16 cellular contexts compared by ENCODE assay signal in the genomic region with DNA sequence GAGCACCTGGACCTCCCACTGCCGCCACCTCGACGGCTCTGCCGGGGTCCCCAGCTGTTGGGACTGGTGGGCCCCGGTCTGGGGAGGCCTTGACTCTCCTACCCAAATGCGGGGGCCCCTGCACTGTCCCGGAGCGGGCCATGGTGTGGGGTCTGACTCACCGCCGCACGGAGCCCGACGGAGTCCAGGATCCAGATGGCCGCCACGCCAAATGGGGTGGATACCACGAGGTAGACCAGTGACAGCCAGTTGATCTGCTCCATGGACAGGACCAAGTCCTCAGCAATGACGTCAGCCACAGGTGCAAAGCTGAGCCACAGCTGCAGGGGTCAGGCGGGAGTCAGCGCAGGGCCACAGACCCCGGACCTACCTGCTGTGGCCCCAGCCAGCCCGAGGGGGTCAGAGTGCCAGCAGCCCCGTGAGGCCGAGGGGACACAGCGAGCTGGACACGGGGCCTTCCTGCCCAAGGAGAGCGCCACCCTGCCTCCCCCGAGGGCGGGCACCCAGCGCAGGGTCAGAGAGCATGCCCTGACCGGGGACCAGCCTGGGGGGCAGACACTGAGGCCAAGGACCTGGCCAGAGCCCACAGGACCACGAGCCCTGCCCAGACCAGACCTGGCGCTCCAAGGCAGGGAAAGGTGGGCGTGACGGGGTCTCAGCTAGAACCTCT. TPM values are rescaled to one million over a fixed set of nuclear protein-coding genes. Genes with fewer than 3 reads are reported as not detected.
A peak's percentile ranks its signal among the peaks of the same experiment; 100 is the strongest.
DNase-seq lines count a peak whose midpoint lies in the region; ATAC-seq, FAIRE-seq and TF ChIP-seq lines count a peak whose summit lies in the region.
"Had no signal": no experiment of that assay in that cellular context is flagged by ENCODE, and none has a peak within 500 bp of the region (broad histone marks: within the 10 kb centered on the region; RNA-seq: fewer than 3 reads in every experiment).

No MANE protein-coding gene starts in this region.

- H3K27me3 Mint-ChIP-seq in activated naive CD8-positive, alpha-beta T cell treated with anti-CD3 and anti-CD28 coated beads, Interleukin-2, amount 10 ng/mL, durations not matched to agents 7 days and 5 days, result peaks cover 4% of the 10 kb centered on the region
- H3K27me3 Mint-ChIP-seq in activated naive CD8-positive, alpha-beta T cell treated with anti-CD3 and anti-CD28 coated beads for 36 hours, result peaks cover 15% of the 10 kb centered on the region
- no peaks in the 10 kb centered on the region for H3K27me3 Mint-ChIP-seq in dendritic cell treated with granulocyte-macrophage colony-stimulating factor and Interleukin-4, amounts not matched to agents 40 ng/mL and 50 ng/mL, for 4 days
- H3K27me3 Mint-ChIP-seq: progenitor cell of endocrine pancreas had no signal

- no peaks in the 10 kb centered on the region for H3K4me1 Mint-ChIP-seq in activated naive CD8-positive, alpha-beta T cell treated with anti-CD3 and anti-CD28 coated beads, Interleukin-2, amount 10 ng/mL, durations not matched to agents 7 days and 5 days
- no peaks in the 10 kb centered on the region for H3K4me1 Mint-ChIP-seq in activated naive CD8-positive, alpha-beta T cell treated with anti-CD3 and anti-CD28 coated beads for 36 hours
- H3K4me1 Mint-ChIP-seq in dendritic cell treated with granulocyte-macrophage colony-stimulating factor and Interleukin-4, amounts not matched to agents 40 ng/mL and 50 ng/mL, for 4 days (ENCODE audit: low read depth), result peaks cover 75% of the 10 kb centered on the region

- intact Hi-C loops in dendritic cell treated with granulocyte-macrophage colony-stimulating factor and Interleukin-4, amounts not matched to agents 40 ng/mL and 50 ng/mL, for 4 days (cut with micrococcal nuclease), result no loop called here
- intact Hi-C loops in upper lobe of right lung (cut with DNase I), result no loop called here

- no peak for FAIRE-seq in GM12891 (lab: Jason Lieb, UNC)

- H3K9me3 ChIP-seq in upper lobe of right lung, result no peaks in the 10 kb centered on the region
- H3K9me3 ChIP-seq: Caco-2 had no signal

- POLR2A ChIA-PET in activated naive CD8-positive, alpha-beta T cell treated with anti-CD3 and anti-CD28 coated beads, Interleukin-2, amount 10 ng/mL, durations not matched to agents 7 days and 5 days (lab: Charles Lee), result interaction anchor here (1.8 kb wide), 1 partner anchor 12 kb away, joined by 5 read pairs; the partner anchor contains the start of genes ATP5ME and MYL5

- H3K4me1 ChIP-seq in upper lobe of right lung, result peaks cover 35% of the 10 kb centered on the region

- no peak for TF ChIP-seq POLR2A in GM12891 (IDR thresholded peaks at IDR 0.05; ENCODE audit: low read depth, low read length)

- TF ChIP-seq CTCF in upper lobe of right lung (IDR thresholded peaks at IDR 0.05), result no peak

- H3K36me3 Mint-ChIP-seq in activated naive CD8-positive, alpha-beta T cell treated with anti-CD3 and anti-CD28 coated beads, Interleukin-2, amount 10 ng/mL, durations not matched to agents 7 days and 5 days, result no peaks in the 10 kb centered on the region
- H3K36me3 Mint-ChIP-seq in activated naive CD8-positive, alpha-beta T cell treated with anti-CD3 and anti-CD28 coated beads for 36 hours, result no peaks in the 10 kb centered on the region
- peaks cover 47% of the 10 kb centered on the region for H3K36me3 Mint-ChIP-seq in dendritic cell treated with granulocyte-macrophage colony-stimulating factor and Interleukin-4, amounts not matched to agents 40 ng/mL and 50 ng/mL, for 4 days (ENCODE audit: low read depth)

- no peaks in the 10 kb centered on the region for H3K9me3 Mint-ChIP-seq in activated naive CD8-positive, alpha-beta T cell treated with anti-CD3 and anti-CD28 coated beads, Interleukin-2, amount 10 ng/mL, durations not matched to agents 7 days and 5 days
- H3K9me3 Mint-ChIP-seq in activated naive CD8-positive, alpha-beta T cell treated with anti-CD3 and anti-CD28 coated beads for 36 hours, result no peaks in the 10 kb centered on the region
- no peaks in the 10 kb centered on the region for H3K9me3 Mint-ChIP-seq in dendritic cell treated with granulocyte-macrophage colony-stimulating factor and Interleukin-4, amounts not matched to agents 40 ng/mL and 50 ng/mL, for 4 days
- H3K9me3 Mint-ChIP-seq: IgD-negative memory B cell had no signal

- H3K36me3 ChIP-seq in upper lobe of right lung, result no peaks in the 10 kb centered on the region

- H3K27me3 ChIP-seq in upper lobe of right lung, result no peaks in the 10 kb centered on the region

- ATAC-seq in activated naive CD8-positive, alpha-beta T cell treated with anti-CD3 and anti-CD28 coated beads, Interleukin-2, amount 10 ng/mL, durations not matched to agents 7 days and 5 days (ENCODE audit: low read depth), result no peak
- ATAC-seq in upper lobe of right lung, result no peak

- H3K27ac ChIP-seq in upper lobe of right lung, result peak overlapping the region; percentile 42

- peak overlapping the region; percentile 67 for H3K4me3 ChIP-seq in upper lobe of right lung

- H3K4me3 Mint-ChIP-seq in activated naive CD8-positive, alpha-beta T cell treated with anti-CD3 and anti-CD28 coated beads, Interleukin-2, amount 10 ng/mL, durations not matched to agents 7 days and 5 days, result no peak overlapping the region
- no peak overlapping the region for H3K4me3 Mint-ChIP-seq in activated naive CD8-positive, alpha-beta T cell treated with anti-CD3 and anti-CD28 coated beads for 36 hours
- H3K4me3 Mint-ChIP-seq in dendritic cell treated with granulocyte-macrophage colony-stimulating factor and Interleukin-4, amounts not matched to agents 40 ng/mL and 50 ng/mL, for 4 days, result peak overlapping the region; percentile 77
- H3K4me3 Mint-ChIP-seq: IgD-negative memory B cell had no signal

- DNase-seq in activated naive CD8-positive, alpha-beta T cell treated with anti-CD3 and anti-CD28 coated beads, Interleukin-2, amount 10 ng/mL, durations not matched to agents 7 days and 5 days, result peak; percentile 33
- DNase-seq in activated naive CD8-positive, alpha-beta T cell treated with anti-CD3 and anti-CD28 coated beads for 36 hours, result no peak
- DNase-seq in myocyte (ENCODE audit: low read depth), result peak; percentile 44
- DNase-seq in upper lobe of right lung, result peak; percentile 67
- no peak for DNase-seq in GM12891 (ENCODE audit: insufficient read length, low spot score)
- no peak for DNase-seq in NCI-H2081 (lab: John Stamatoyannopoulos, UW)
- no peak for DNase-seq in DMS153 treated with DMSO at 0.1 percent for 48 hours (lab: John Stamatoyannopoulos, UW; ENCODE audit: unreplicated experiment)
- DNase-seq: activated CD8-positive, alpha-beta memory T cell treated with anti-CD3 and anti-CD28 coated beads for 24 hours; activated effector memory CD4-positive, alpha-beta T cell treated with Interleukin-2 at 50 U/mL for 16 hours; NCI-H1092; NCI-H2171 treated with DMSO at 0.1 percent for 48 hours; stimulated activated CD4-positive, alpha-beta T cell treated with anti-CD3 and anti-CD28 coated beads, Interleukin-2, amount 100 ng/mL, for 48 hours had no signal

- H3K27ac Mint-ChIP-seq in activated naive CD8-positive, alpha-beta T cell treated with anti-CD3 and anti-CD28 coated beads, Interleukin-2, amount 10 ng/mL, durations not matched to agents 7 days and 5 days, result no peak overlapping the region
- no peak overlapping the region for H3K27ac Mint-ChIP-seq in activated naive CD8-positive, alpha-beta T cell treated with anti-CD3 and anti-CD28 coated beads for 36 hours
- H3K27ac Mint-ChIP-seq in dendritic cell treated with granulocyte-macrophage colony-stimulating factor and Interleukin-4, amounts not matched to agents 40 ng/mL and 50 ng/mL, for 4 days, result peak overlapping the region; percentile 92
- H3K27ac Mint-ChIP-seq: IgD-negative memory B cell, progenitor cell of endocrine pancreas had no signal

TF ChIP-seq in GM12891, 5 proteins besides CTCF, POLR2A, EP300 and RAD21:
- no peak for TF ChIP-seq TAF1 (IDR thresholded peaks at IDR 0.05; ENCODE audit: low read depth, low read length)
- no peak for TF ChIP-seq PAX5 (IDR thresholded peaks at IDR 0.05; ENCODE audit: insufficient read depth, low read length, severe bottlenecking)
- TF ChIP-seq POU2F2 (IDR thresholded peaks at IDR 0.05; ENCODE audit: low read depth, low read length), result no peak
- no peak for TF ChIP-seq POLR2AphosphoS5 (IDR thresholded peaks at IDR 0.05; ENCODE audit: low read depth, low read length)
- no peak for TF ChIP-seq SPI1 (IDR thresholded peaks at IDR 0.05; ENCODE audit: low read depth, low read length)

RNA-seq across cellular contexts. Expression of gene SLC49A3, which starts 2.4 kb away (rescaled TPM):
- total RNA-seq in activated naive CD8-positive, alpha-beta T cell treated with anti-CD3 and anti-CD28 coated beads, Interleukin-2, amount 10 ng/mL, durations not matched to agents 7 days and 5 days, result 1 to 10 TPM; 2.0 to 2.1 TPM
- total RNA-seq in activated naive CD8-positive, alpha-beta T cell treated with anti-CD3 and anti-CD28 coated beads for 36 hours, result under 1 TPM; 0.38 to 0.43 TPM
- total RNA-seq in myocyte, result 0.10 TPM in 1 of 2 replicates, not detected in the other
- 0.91 TPM for polyA plus RNA-seq in myocyte (2012)
- total RNA-seq in upper lobe of right lung, result 32.9 TPM
- polyA plus RNA-seq in GM12891 (2012; ENCODE audit: low read depth, missing spikeins), result 0.42 TPM

RNA-seq across cellular contexts. Expression of gene MYL5, which starts 12.2 kb away (rescaled TPM):
- total RNA-seq in activated naive CD8-positive, alpha-beta T cell treated with anti-CD3 and anti-CD28 coated beads, Interleukin-2, amount 10 ng/mL, durations not matched to agents 7 days and 5 days, result 10 to 100 TPM; 20.0 to 21.5 TPM
- 10 to 100 TPM; 22.7 to 22.9 TPM for total RNA-seq in activated naive CD8-positive, alpha-beta T cell treated with anti-CD3 and anti-CD28 coated beads for 36 hours
- total RNA-seq in myocyte (510 and 575 TPM in 2 replicates), upper lobe of right lung (9.7 TPM)
- polyA plus RNA-seq in myocyte (2012), result 90.4 TPM
- 23.8 TPM for polyA plus RNA-seq in GM12891 (2012; ENCODE audit: low read depth, missing spikeins)

RNA-seq across cellular contexts. Expression of gene ATP5ME, which starts 12.4 kb away (rescaled TPM):
- total RNA-seq in activated naive CD8-positive, alpha-beta T cell treated with anti-CD3 and anti-CD28 coated beads, Interleukin-2, amount 10 ng/mL, durations not matched to agents 7 days and 5 days, result 100 to 1,000 TPM; 184 to 191 TPM
- 100 to 1,000 TPM; 284 to 287 TPM for total RNA-seq in activated naive CD8-positive, alpha-beta T cell treated with anti-CD3 and anti-CD28 coated beads for 36 hours
- total RNA-seq in myocyte, result 69.9 and 197 TPM in 2 replicates
- 842 TPM for polyA plus RNA-seq in myocyte (2012)
- 167 TPM for total RNA-seq in upper lobe of right lung
- polyA plus RNA-seq in GM12891 (2012; ENCODE audit: low read depth, missing spikeins), result 1,492 TPM

RNA-seq across cellular contexts. Expression of gene PCGF3, which starts 19.1 kb away (rescaled TPM):
- 10 to 100 TPM; 45.4 to 51.6 TPM for total RNA-seq in activated naive CD8-positive, alpha-beta T cell treated with anti-CD3 and anti-CD28 coated beads, Interleukin-2, amount 10 ng/mL, durations not matched to agents 7 days and 5 days
- 10 to 100 TPM; 19.7 to 21.2 TPM for total RNA-seq in activated naive CD8-positive, alpha-beta T cell treated with anti-CD3 and anti-CD28 coated beads for 36 hours
- total RNA-seq in myocyte (79.0 and 93.6 TPM in 2 replicates), upper lobe of right lung (42.2 TPM)
- polyA plus RNA-seq in myocyte (2012), result 57.5 TPM
- 20.6 TPM for polyA plus RNA-seq in GM12891 (2012; ENCODE audit: low read depth, missing spikeins)

Comparison
In these comparisons a context has a peak if more than half of its experiments do, and no peak if none do; other contexts are left out.
1. DNase-seq: peak in activated naive CD8-positive, alpha-beta T cell treated with anti-CD3 and anti-CD28 coated beads, Interleukin-2, amount 10 ng/mL, durations not matched to agents 7 days and 5 days (single experiment), myocyte (single experiment) and upper lobe of right lung (single experiment); none in activated naive CD8-positive, alpha-beta T cell treated with anti-CD3 and anti-CD28 coated beads for 36 hours (single experiment), GM12891 (single experiment), NCI-H2081 (0 of 2) and DMS153 treated with DMSO at 0.1 percent for 48 hours (single experiment).
2. RNA of gene SLC49A3, which starts 2.4 kb away (total RNA-seq): 32.9 TPM in upper lobe of right lung (single experiment); 2.0 to 2.1 TPM in activated naive CD8-positive, alpha-beta T cell treated with anti-CD3 and anti-CD28 coated beads, Interleukin-2, amount 10 ng/mL, durations not matched to agents 7 days and 5 days, 0.38 to 0.43 TPM in activated naive CD8-positive, alpha-beta T cell treated with anti-CD3 and anti-CD28 coated beads for 36 hours and 0.10 TPM in myocyte; every median in the first group is over 10 times any median in the second.
3. RNA of gene MYL5, which starts 12.2 kb away (total RNA-seq): 510 to 575 TPM in myocyte; 22.7 to 22.9 TPM in activated naive CD8-positive, alpha-beta T cell treated with anti-CD3 and anti-CD28 coated beads for 36 hours, 20.0 to 21.5 TPM in activated naive CD8-positive, alpha-beta T cell treated with anti-CD3 and anti-CD28 coated beads, Interleukin-2, amount 10 ng/mL, durations not matched to agents 7 days and 5 days and 9.7 TPM in upper lobe of right lung (single experiment); every median in the first group is over 10 times any median in the second.